Comparison of ENCODE assay signal across 35 cellular contexts in genomic region chr12:111602348-111602747, GRCh38.
"Had no signal": no experiment of that assay in that cellular context is flagged by ENCODE, and none has a peak within 500 bp of the region (broad histone marks: within the 10 kb centered on the region; RNA-seq: fewer than 3 reads in every experiment).

No MANE protein-coding gene starts in this region.

- H3K27me3 Mint-ChIP-seq: activated CD8-positive, alpha-beta T cell treated with anti-CD3 and anti-CD28 coated beads for 36 hours; activated naive CD4-positive, alpha-beta T cell treated with anti-CD3 and anti-CD28 coated beads, Interleukin-2, amount 50 U/mL, for 24 hours; activated T-cell treated with anti-CD3 and anti-CD28 coated beads, Interleukin-2, amount 50 U/mL, for 24 hours; central memory CD8-positive, alpha-beta T cell had no signal

- H3K4me3 ChIP-seq: ascending aorta, cardiac muscle cell had no signal

- H3K27ac ChIP-seq: ascending aorta, cardiac muscle cell, KMS-11, RWPE1, WERI-Rb-1 had no signal

- H3K9ac ChIP-seq: KMS-11 had no signal

- H3K4me3 Mint-ChIP-seq: activated CD4-positive, alpha-beta T cell treated with anti-CD3 and anti-CD28 coated beads, Interleukin-2, amount 10 ng/mL, durations not matched to agents 24 days and 14 days; activated CD8-positive, alpha-beta T cell treated with anti-CD3 and anti-CD28 coated beads for 36 hours; activated naive CD4-positive, alpha-beta T cell treated with anti-CD3 and anti-CD28 coated beads, Interleukin-2, amount 50 U/mL, for 24 hours; activated naive CD8-positive, alpha-beta T cell treated with anti-CD3 and anti-CD28 coated beads, Interleukin-2, amount 10 ng/mL, durations not matched to agents 7 days and 5 days; activated T-cell treated with anti-CD3 and anti-CD28 coated beads, Interleukin-2, amount 50 U/mL, for 24 hours; central memory CD8-positive, alpha-beta T cell had no signal

- H3K9me3 Mint-ChIP-seq: activated CD4-positive, alpha-beta T cell treated with anti-CD3 and anti-CD28 coated beads, Interleukin-2, amount 10 ng/mL, durations not matched to agents 24 days and 14 days; activated CD8-positive, alpha-beta T cell treated with anti-CD3 and anti-CD28 coated beads for 36 hours; activated naive CD4-positive, alpha-beta T cell treated with anti-CD3 and anti-CD28 coated beads, Interleukin-2, amount 50 U/mL, for 24 hours; activated naive CD8-positive, alpha-beta T cell treated with anti-CD3 and anti-CD28 coated beads, Interleukin-2, amount 10 ng/mL, durations not matched to agents 7 days and 5 days; activated T-cell treated with anti-CD3 and anti-CD28 coated beads, Interleukin-2, amount 50 U/mL, for 24 hours; activated T-helper 2 cell treated with anti-CD3 and anti-CD28 coated beads, Interferon-gamma antibody, Interleukin-2, Interleukin-4, amounts not matched to agents 10 μg/mL and 5 μg/mL and 100 μg/mL, durations not matched to agents 14 hours and 24 hours and 36 hours; central memory CD8-positive, alpha-beta T cell had no signal

- FAIRE-seq: RCC 7860 had no signal

- H3K36me3 Mint-ChIP-seq: activated naive CD4-positive, alpha-beta T cell treated with anti-CD3 and anti-CD28 coated beads, Interleukin-2, amount 50 U/mL, for 24 hours; activated naive CD8-positive, alpha-beta T cell treated with anti-CD3 and anti-CD28 coated beads, Interleukin-2, amount 10 ng/mL, durations not matched to agents 7 days and 5 days had no signal

- H3K27me3 ChIP-seq: ascending aorta, cardiac muscle cell had no signal

- H3K4me2 ChIP-seq: KMS-11 had no signal

- DNase-seq: activated CD4-positive, alpha-beta T cell treated with anti-CD3 and anti-CD28 coated beads, Interleukin-2, amount 10 ng/mL, durations not matched to agents 24 days and 14 days; activated CD4-positive, alpha-beta T cell treated with anti-CD3 and anti-CD28 coated beads, Interleukin-2, amount 50 U/mL, for 4 hours; activated CD4-positive, CD25-positive, alpha-beta regulatory T cell; activated CD8-positive, alpha-beta T cell treated with anti-CD3 and anti-CD28 coated beads for 36 hours; activated gamma-delta T cell; activated naive CD4-positive, alpha-beta T cell treated with Interleukin-2 at 50 U/mL for 16 hours; activated naive CD8-positive, alpha-beta T cell treated with anti-CD3 and anti-CD28 coated beads, Interleukin-2, amount 10 ng/mL, durations not matched to agents 7 days and 5 days; activated T-cell treated with anti-CD3 and anti-CD28 coated beads, Interleukin-2, amount 50 U/mL, for 24 hours; amygdala; MM.1S; MV-4-11; NCI-H1092 treated with DMSO at 0.1 percent for 48 hours; NCI-H1417; NCI-H146; NCI-H187; NCI-H2029 treated with DMSO at 0.1 percent for 48 hours; NCI-H2107; NCI-H2171; NCI-H510A; NCI-H526; NCI-H748 treated with DMSO at 0.1 percent for 48 hours; NK-92 treated with Interleukin-12 subunit alpha and Interleukin-12 subunit beta, amount 100 ng/mL, for 24 hours; PC-3; SIG-M5; T1000; WERI-Rb-1 had no signal

- H3K9me3 ChIP-seq: ascending aorta had no signal

- ATAC-seq: activated CD8-positive, alpha-beta T cell treated with anti-CD3 and anti-CD28 coated beads for 36 hours; PC-3; Right ventricle myocardium inferior had no signal

- H3K36me3 ChIP-seq: ascending aorta, cardiac muscle cell, WERI-Rb-1 had no signal

- H3K4me1 ChIP-seq: ascending aorta had no signal

- H3K27ac Mint-ChIP-seq: activated CD4-positive, alpha-beta T cell treated with anti-CD3 and anti-CD28 coated beads, Interleukin-2, amount 10 ng/mL, durations not matched to agents 24 days and 14 days; activated CD8-positive, alpha-beta T cell treated with anti-CD3 and anti-CD28 coated beads for 36 hours; activated naive CD4-positive, alpha-beta T cell treated with anti-CD3 and anti-CD28 coated beads, Interleukin-2, amount 50 U/mL, for 24 hours; activated naive CD8-positive, alpha-beta T cell treated with anti-CD3 and anti-CD28 coated beads, Interleukin-2, amount 10 ng/mL, durations not matched to agents 7 days and 5 days; activated T-cell treated with anti-CD3 and anti-CD28 coated beads, Interleukin-2, amount 50 U/mL, for 24 hours; activated T-helper 2 cell treated with anti-CD3 and anti-CD28 coated beads, Interferon-gamma antibody, Interleukin-2, Interleukin-4, amounts not matched to agents 10 μg/mL and 5 μg/mL and 100 μg/mL, durations not matched to agents 14 hours and 24 hours and 36 hours had no signal
